8 cellular contexts compared by ENCODE assay signal in genomic region chr9:35910613-35911488, GRCh38. TPM values are rescaled to one million over a fixed set of nuclear protein-coding genes. Genes with fewer than 3 reads are reported as not detected.
DNase-seq lines count a peak whose midpoint lies in the region; ATAC-seq and TF ChIP-seq lines count a peak whose summit lies in the region.

No MANE protein-coding gene starts in this region.

- no peak overlapping the region for H3K27ac Mint-ChIP-seq in Calu3 (ENCODE audit: unreplicated experiment)

- no peak overlapping the region for H3K4me2 ChIP-seq in IMR-90 (ENCODE audit: low read depth, low read length)

- no peaks in the 10 kb centered on the region for H3K27me3 Mint-ChIP-seq in Calu3 (ENCODE audit: unreplicated experiment)

- TF ChIP-seq RAD21 in IMR-90 (IDR thresholded peaks at IDR 0.05; ENCODE audit: low read length) = peak; percentile 67

- intact Hi-C loops in Calu3 (cut with micrococcal nuclease; ENCODE audit: unreplicated experiment) (no loop called here), IMR-90 (cut with micrococcal nuclease) (no loop called here), body of pancreas (cut with DNase I) (no loop called here), left lung (cut with DNase I) (no loop called here), tibial artery (cut with DNase I; ENCODE audit: low total_unique reads) (no loop called here)

- peaks cover 37% of the 10 kb centered on the region for H3K4me1 ChIP-seq in IMR-90 (ENCODE audit: control insufficient read depth, insufficient read depth, low read length)
- peaks cover 47% of the 10 kb centered on the region for H3K4me1 ChIP-seq in body of pancreas
- peaks cover 41 to 61% of the 10 kb centered on the region in 2 donors for H3K4me1 ChIP-seq in left lung
- peaks cover 11 to 92% (median 75%) of the 10 kb centered on the region in 4 donors for H3K4me1 ChIP-seq in tibial artery

- H4K91ac ChIP-seq in IMR-90 (ENCODE audit: insufficient read depth, low read depth, low read length) = peak overlapping the region; percentile 76

- H3K4me3 ChIP-seq in IMR-90 (ENCODE audit: insufficient read depth, low read depth, low read length) (no peak overlapping the region), body of pancreas (no peak overlapping the region), left lung (peak overlapping the region in 1 of 2 donors; percentile 30), tibial artery (peak overlapping the region in 1 of 2 donors; percentile 6)

- peak overlapping the region; percentile 44 for H2AFZ ChIP-seq in IMR-90 (replicated peaks; ENCODE audit: low read length, poor library complexity)

- H3K4me3 Mint-ChIP-seq in Calu3 (ENCODE audit: low read depth, unreplicated experiment) = no peak overlapping the region

- H3K9ac ChIP-seq in IMR-90 (ENCODE audit: low read depth, low read length) = no peak overlapping the region

- H2BK120ac ChIP-seq in IMR-90 (ENCODE audit: low read depth, low read length) = peak overlapping the region; percentile 99

- peak overlapping the region; percentile 83; the same call in 1 of the 3 replicates for H2BK15ac ChIP-seq in IMR-90 (ENCODE audit: low read depth, low read length)

- no peaks in the 10 kb centered on the region for H3K36me3 Mint-ChIP-seq in Calu3 (ENCODE audit: insufficient read depth, unreplicated experiment)

- H3K18ac ChIP-seq in IMR-90 (ENCODE audit: low read depth, low read length) = no peak overlapping the region

- BruUV-seq in Calu3 (replicated peaks; lab: Mats Ljungman, UMichigan) (no TSS peak), IMR-90 (replicated peaks; lab: Mats Ljungman, UMichigan) (no TSS peak)

- CTCF ChIA-PET in Calu3 (lab: Charles Lee) (interaction anchor here (1.3 kb wide), 1 partner anchor 120 kb away, joined by 3 read pairs; no protein-coding TSS in a partner anchor), IMR-90 (lab: Yijun Ruan, JAX) (interaction anchor here (0.6 to 1.4 kb wide), 7 partner anchors 7 to 280 kb away, joined by 3 to 5 read pairs (median 3); partner anchors contain the start of genes CLTA and FAM221B)

- peaks cover 39% of the 10 kb centered on the region for H3K4me1 Mint-ChIP-seq in Calu3 (ENCODE audit: low read depth, unreplicated experiment)

- H4K20me1 ChIP-seq in IMR-90 (ENCODE audit: insufficient read depth, low read length) = no peaks in the 10 kb centered on the region

- in situ Hi-C loops in IMR-90 (cut with MboI; ENCODE audit: low sequenced_read_pairs) (no loop called here), SK-MEL-5 (cut with HindIII; ENCODE audit: low pct_unique_long_range_greater_than_20kb, low sequenced_read_pairs) (no loop called here)

- H3K9me1 ChIP-seq in IMR-90 (ENCODE audit: insufficient read depth, low read length) = peaks cover 17% of the 10 kb centered on the region

- TF ChIP-seq CTCF in Calu3 (IDR thresholded peaks at IDR 0.05; ENCODE audit: unreplicated experiment) (peak; percentile 41), IMR-90 (conservative IDR thresholded peaks at IDR 0.05; ENCODE audit: low read depth, low read length) (peak; percentile 58), body of pancreas (IDR thresholded peaks at IDR 0.05) (peak in 6 of 7 experiments; percentile 15 to 52 (median 38)), left lung (IDR thresholded peaks at IDR 0.05) (peak; percentile 37 to 39), tibial artery (IDR thresholded peaks at IDR 0.05) (no peak)

- peak overlapping the region; percentile 33 for H4K5ac ChIP-seq in IMR-90 (ENCODE audit: low read depth, low read length)

- no peak overlapping the region for H3K23ac ChIP-seq in IMR-90 (ENCODE audit: low read depth, low read length)

- H3K27ac ChIP-seq in IMR-90 (ENCODE audit: insufficient read depth, low read length) (no peak overlapping the region), body of pancreas (peak overlapping the region in 3 of 4 donors; percentile 21 to 85 (median 84)), left lung (peak overlapping the region; percentile 91 to 95), tibial artery (peak overlapping the region; percentile 88 to 98)

- H3K36me3 ChIP-seq in IMR-90 (ENCODE audit: control insufficient read depth, insufficient read depth, low read length) (no peaks in the 10 kb centered on the region), body of pancreas (replicated peaks in 1 of 2; ENCODE audit: insufficient read depth in 1 of 2, low read depth in 2 of 2) (no peaks in the 10 kb centered on the region), left lung (no peaks in the 10 kb centered on the region), tibial artery (no peaks in the 10 kb centered on the region)

- H4K8ac ChIP-seq in IMR-90 (ENCODE audit: low read depth in 2 of 2, low read length in 2 of 2) = peak overlapping the region; percentile 40 to 59; a peak in 3 of 4 replicates

- 100% methylated on average over 5 of the region's 15 CpGs; no CpG with 5 or more reads in 1 of the 2 experiments for WGBS in IMR-90 (ENCODE audit: extremely low coverage in 2 of 2, insufficient read length in 1 of 2), 2 experiments
- 56 to 58% methylated on average over 13 of the region's 15 CpGs for WGBS in body of pancreas, 2 donors

- H3K9me3 ChIP-seq in IMR-90 (ENCODE audit: control insufficient read depth, insufficient read depth, low read length) (no peaks in the 10 kb centered on the region), body of pancreas (no peaks in the 10 kb centered on the region), left lung (no peaks in the 10 kb centered on the region), tibial artery (no peaks in the 10 kb centered on the region)

- H3K56ac ChIP-seq in IMR-90 (ENCODE audit: extremely low read depth, insufficient read depth, low read length) = no peak overlapping the region

- ATAC-seq in IMR-90 (ENCODE audit: low read depth) = no peak
- ATAC-seq in body of pancreas = no peak
- no peak for ATAC-seq in left lung
- ATAC-seq in GM19455 (IDR thresholded peaks at IDR 0.05; ENCODE audit: unreplicated experiment) = no peak

- peak overlapping the region; percentile 99 for H2AK5ac ChIP-seq in IMR-90 (ENCODE audit: low read depth, low read length)

- H3K9me3 Mint-ChIP-seq in Calu3 (ENCODE audit: low read depth, unreplicated experiment) = no peaks in the 10 kb centered on the region

- dilution Hi-C loops in IMR-90 (cut with HindIII; ENCODE audit: low sequenced_read_pairs, unreplicated experiment) = no loop called here

- H3K79me1 ChIP-seq in IMR-90 (ENCODE audit: low read depth in 1 of 2, low read length in 2 of 2) = peaks cover 0 to 33% of the 10 kb centered on the region in 2 experiments; a peak in 2 of 4 replicates

- H2BK5ac ChIP-seq in IMR-90 (ENCODE audit: low read depth, low read length, poor library complexity, severe bottlenecking) = peak overlapping the region; percentile 44

- POLR2A ChIA-PET in IMR-90 (lab: Charles Lee; ENCODE audit: unreplicated experiment) = no interaction called here

- TF ChIP-seq POLR2A in IMR-90 (IDR thresholded peaks at IDR 0.05; ENCODE audit: low read depth, low read length) (no peak), body of pancreas (IDR thresholded peaks at IDR 0.05) (no peak)

- H3K4ac ChIP-seq in IMR-90 (ENCODE audit: low read depth, low read length) = peak overlapping the region; percentile 100

- peak; percentile 63 for DNase-seq in Calu3
- DNase-seq in IMR-90 = peak; percentile 52
- DNase-seq in SK-MEL-5 (ENCODE audit: low read depth, low spot score) = peak; percentile 57
- peak in 3 of 4 donors; percentile 45 to 51 (median 47) for DNase-seq in body of pancreas
- no peak for DNase-seq in left lung
- DNase-seq in tibial artery = no peak
- DNase-seq in NCI-H2227 (lab: John Stamatoyannopoulos, UW; ENCODE audit: unreplicated experiment) = no peak

- H3K27me3 ChIP-seq in IMR-90 (ENCODE audit: control insufficient read depth, insufficient read depth, low read length) (no peaks in the 10 kb centered on the region), body of pancreas (no peaks in the 10 kb centered on the region), left lung (no peaks in the 10 kb centered on the region), tibial artery (no peaks in the 10 kb centered on the region)

- peak overlapping the region; percentile 21; the same call in 1 of the 2 replicates for H3K14ac ChIP-seq in IMR-90 (replicated peaks; ENCODE audit: low read depth, low read length)

- no peak overlapping the region for H2AK9ac ChIP-seq in IMR-90 (replicated peaks; ENCODE audit: low read depth, low read length, poor library complexity)

- peak overlapping the region; percentile 66 for H2BK20ac ChIP-seq in IMR-90 (ENCODE audit: low read depth, low read length)

RNA-seq across cellular contexts. Expression of gene SPAAR, which starts 1.6 kb away (rescaled TPM):
- total RNA-seq in Calu3 (2022) (not detected in 2 replicates), IMR-90 (2012; rRNA removed) (0.18 and 0.28 TPM in 2 replicates), body of pancreas (1 to 10 TPM in 1 of 2 donors, under 1 TPM in 1; 0.78 to 7.3 TPM), left lung (1 to 10 TPM; 5.4 to 6.8 TPM)
- polyA plus RNA-seq in IMR-90 (2012; rRNA removed) = 0.24 and 0.32 TPM in 2 replicates
- polyA plus RNA-seq in IMR-90 (2012; cell fraction: cytosol; rRNA removed) = 0.23 TPM in 2 replicates
- 0.59 and 0.69 TPM in 2 replicates for polyA plus RNA-seq in IMR-90 (2012; cell fraction: nucleus; rRNA removed; ENCODE audit: low replicate concordance)
- not detected in 2 replicates for total RNA-seq in SK-MEL-5 (2014; rRNA removed; shearing (Covaris generic))
- not detected in 2 replicates for polyA plus RNA-seq in SK-MEL-5 (2015; cell fraction: cytosol; rRNA removed)
- not detected in 2 replicates for polyA plus RNA-seq in SK-MEL-5 (2015; cell fraction: nucleus; rRNA removed)

RNA-seq across cellular contexts. Expression of gene HRCT1, which starts 4.8 kb away (rescaled TPM):
- total RNA-seq in Calu3 (2022) (0.69 and 0.90 TPM in 2 replicates), IMR-90 (2012; rRNA removed) (1.1 and 1.7 TPM in 2 replicates), body of pancreas (1 to 10 TPM in 1 of 2 donors, under 1 TPM in 1; 0.99 to 3.4 TPM), left lung (1 to 10 TPM; 3.1 TPM)
- 3.9 and 4.4 TPM in 2 replicates for polyA plus RNA-seq in IMR-90 (2012; rRNA removed)
- polyA plus RNA-seq in IMR-90 (2012; cell fraction: cytosol; rRNA removed) = 3.5 and 3.6 TPM in 2 replicates
- polyA plus RNA-seq in IMR-90 (2012; cell fraction: nucleus; rRNA removed; ENCODE audit: low replicate concordance) = 1.0 and 1.6 TPM in 2 replicates
- not detected in 2 replicates for total RNA-seq in SK-MEL-5 (2014; rRNA removed; shearing (Covaris generic))
- polyA plus RNA-seq in SK-MEL-5 (2015; cell fraction: cytosol; rRNA removed) = not detected in 2 replicates
- not detected in 2 replicates for polyA plus RNA-seq in SK-MEL-5 (2015; cell fraction: nucleus; rRNA removed)

RNA-seq across cellular contexts. Expression of gene OR13J1, which starts 40.6 kb away (rescaled TPM):
- total RNA-seq in Calu3 (2022) (not detected in 2 replicates), IMR-90 (2012; rRNA removed) (not detected in 2 replicates), body of pancreas (not detected), left lung (not detected)
- not detected in 2 replicates for polyA plus RNA-seq in IMR-90 (2012; rRNA removed)
- not detected in 2 replicates for polyA plus RNA-seq in IMR-90 (2012; cell fraction: cytosol; rRNA removed)
- polyA plus RNA-seq in IMR-90 (2012; cell fraction: nucleus; rRNA removed; ENCODE audit: low replicate concordance) = not detected in 2 replicates
- total RNA-seq in SK-MEL-5 (2014; rRNA removed; shearing (Covaris generic)) = not detected in 2 replicates
- polyA plus RNA-seq in SK-MEL-5 (2015; cell fraction: cytosol; rRNA removed) = not detected in 2 replicates
- not detected in 2 replicates for polyA plus RNA-seq in SK-MEL-5 (2015; cell fraction: nucleus; rRNA removed)

RNA-seq across cellular contexts. Expression of gene OR2S2, which starts 47.1 kb away (rescaled TPM):
- not detected in 2 replicates for total RNA-seq in Calu3 (2022)
- 0.56 and 0.90 TPM in 2 replicates for total RNA-seq in IMR-90 (2012; rRNA removed)
- polyA plus RNA-seq in IMR-90 (2012; rRNA removed) = 0.20 and 0.46 TPM in 2 replicates
- polyA plus RNA-seq in IMR-90 (2012; cell fraction: cytosol; rRNA removed) = 0.32 TPM in 2 replicates
- polyA plus RNA-seq in IMR-90 (2012; cell fraction: nucleus; rRNA removed; ENCODE audit: low replicate concordance) = 0.72 and 1.7 TPM in 2 replicates
- total RNA-seq in SK-MEL-5 (2014; rRNA removed; shearing (Covaris generic)) = not detected in 2 replicates
- not detected in 2 replicates for polyA plus RNA-seq in SK-MEL-5 (2015; cell fraction: cytosol; rRNA removed)
- polyA plus RNA-seq in SK-MEL-5 (2015; cell fraction: nucleus; rRNA removed) = not detected in 2 replicates
- total RNA-seq in body of pancreas = not detected
- total RNA-seq in left lung = under 1 TPM in 1 of 2 donors, not detected in 1; 0.32 TPM

Comparison
In these comparisons a context has a peak if more than half of its experiments do, and no peak if none do; other contexts are left out.
1. DNase-seq: peak in Calu3 (single experiment), IMR-90 (single experiment), SK-MEL-5 (single experiment) and body of pancreas (3 of 4); none in left lung (0 of 2), tibial artery (0 of 2) and NCI-H2227 (single experiment).
2. CTCF ChIP-seq: peak in Calu3 (single experiment), IMR-90 (single experiment), body of pancreas (6 of 7) and left lung (2 of 2); none in tibial artery (0 of 2).